Comparison of ENCODE assay signal across 24 cellular contexts in genomic region chr15:57339321-57339720, GRCh38. TPM values are rescaled to one million over a fixed set of nuclear protein-coding genes. Genes with fewer than 3 reads are reported as not detected.
A peak's percentile ranks its signal among the peaks of the same experiment; 100 is the strongest.
DNase-seq lines count a peak whose midpoint lies in the region; FAIRE-seq and TF ChIP-seq lines count a peak whose summit lies in the region.
"Had no signal": no experiment of that assay in that cellular context is flagged by ENCODE, and none has a peak within 500 bp of the region (broad histone marks: within the 10 kb centered on the region; RNA-seq: fewer than 3 reads in every experiment).

No MANE protein-coding gene starts in this region.

- H3K14ac ChIP-seq in mesenchymal stem cell (ENCODE audit: low read length in 2 of 2), result no peak overlapping the region

- no peaks in the 10 kb centered on the region for H3K36me3 ChIP-seq in WERI-Rb-1
- H3K36me3 ChIP-seq in endothelial cell of umbilical vein (ENCODE audit: control insufficient read depth in 2 of 2, extremely low read depth in 1 of 2, insufficient read depth in 2 of 2, low read length in 2 of 2), result no peaks in the 10 kb centered on the region
- no peaks in the 10 kb centered on the region for H3K36me3 ChIP-seq in mesenchymal stem cell (ENCODE audit: control insufficient read depth in 1 of 2, insufficient read depth in 2 of 2, low read depth in 1 of 2, low read length in 2 of 2)
- H3K36me3 ChIP-seq: BE2C, BLaER1 had no signal

- FAIRE-seq in endothelial cell of umbilical vein (lab: Jason Lieb, UNC), result no peak
- FAIRE-seq: A549, D721Med, G401.6, GM12878, GM12892, GM18507 had no signal

- H3K79me2 ChIP-seq in endothelial cell of umbilical vein (ENCODE audit: control insufficient read depth, insufficient read depth, low read length), result no peaks in the 10 kb centered on the region

- H2BK5ac ChIP-seq in mesenchymal stem cell (ENCODE audit: low read depth, low read length, poor library complexity, severe bottlenecking), result no peak overlapping the region

- H2AFZ ChIP-seq in endothelial cell of umbilical vein (ENCODE audit: low read depth, low read length) (no peak overlapping the region), mesenchymal stem cell (ENCODE audit: low read depth, low read length) (no peak overlapping the region)

- H3K27ac ChIP-seq in WERI-Rb-1 (no peak overlapping the region; the same call in 1 of the 2 replicates), endothelial cell of umbilical vein (ENCODE audit: insufficient read depth, low read depth, low read length) (peak overlapping the region; percentile 88), mesenchymal stem cell (ENCODE audit: low read length, poor library complexity, severe bottlenecking) (no peak overlapping the region)
- H3K27ac ChIP-seq: 22Rv1, A549, BLaER1, C4-2B had no signal

- H3K4ac ChIP-seq in mesenchymal stem cell (ENCODE audit: low read depth in 1 of 2, low read length in 2 of 2), result no peak overlapping the region

- no peak overlapping the region for H2BK12ac ChIP-seq in mesenchymal stem cell (ENCODE audit: low read length in 2 of 2)

- no peak overlapping the region for H3K9ac ChIP-seq in endothelial cell of umbilical vein (replicated peaks; ENCODE audit: extremely low read depth, insufficient read depth, low read length)
- no peak overlapping the region for H3K9ac ChIP-seq in mesenchymal stem cell (ENCODE audit: low read length)
- H3K9ac ChIP-seq: BLaER1 had no signal

- no peaks in the 10 kb centered on the region for H4K20me1 ChIP-seq in endothelial cell of umbilical vein (replicated peaks; ENCODE audit: control insufficient read depth, extremely low read depth, insufficient read depth, low read length)
- H4K20me1 ChIP-seq: BLaER1 had no signal

- H3K18ac ChIP-seq in mesenchymal stem cell (ENCODE audit: low read depth in 1 of 2, low read length in 2 of 2), result no peak overlapping the region

- TF ChIP-seq CTCF in WERI-Rb-1 (IDR thresholded peaks at IDR 0.05; ENCODE audit: low read depth, low read length) (no peak), endothelial cell of umbilical vein (IDR thresholded peaks at IDR 0.05; ENCODE audit: extremely low read depth in 1 of 2, insufficient read depth in 1 of 2, low read depth in 1 of 2, low read length in 2 of 2) (no peak)

- peak; percentile 5 for DNase-seq in DMS 273 (lab: John Stamatoyannopoulos, UW; ENCODE audit: unreplicated experiment)
- DNase-seq in DMS 273 treated with DMSO at 0.1 percent for 48 hours (lab: John Stamatoyannopoulos, UW), result no peak
- peak; percentile 60 for DNase-seq in WERI-Rb-1
- DNase-seq in endothelial cell of umbilical vein (ENCODE audit: low read depth, low spot score), result no peak
- no peak for DNase-seq in mesenchymal stem cell
- no peak for DNase-seq in ureter (ENCODE audit: low spot score)
- no peak for DNase-seq in C1 segment of cervical spinal cord (lab: John Stamatoyannopoulos, UW)
- no peak for DNase-seq in AG08396 (ENCODE audit: low spot score)
- DNase-seq: BE2C; Caco-2; Calu3; CD8-positive, alpha-beta T cell; DMS79 treated with DMSO at 0.1 percent for 48 hours; GF-D8 had no signal

- 96% methylated on average over 5 of the region's 5 CpGs for WGBS in mesenchymal stem cell

- H4K8ac ChIP-seq in mesenchymal stem cell (ENCODE audit: low read length), result no peak overlapping the region

- H2BK15ac ChIP-seq in mesenchymal stem cell (ENCODE audit: low read depth, poor library complexity, severe bottlenecking), result no peak overlapping the region

- BruUV-seq in endothelial cell of umbilical vein (replicated peaks; lab: Mats Ljungman, UMichigan), result no TSS peak

- H4K91ac ChIP-seq in mesenchymal stem cell (ENCODE audit: low read length), result no peak overlapping the region

- H3K79me1 ChIP-seq in mesenchymal stem cell (replicated peaks; ENCODE audit: low read length, poor library complexity, severe bottlenecking), result no peaks in the 10 kb centered on the region

- no peak overlapping the region for H2BK120ac ChIP-seq in mesenchymal stem cell (ENCODE audit: low read depth, low read length)

- POLR2A ChIA-PET in endothelial cell of umbilical vein (lab: Charles Lee), result interaction anchor here (0.6 kb wide), 1 partner anchor 482 kb away, joined by 3 read pairs; no protein-coding TSS in a partner anchor

- peaks cover 8% of the 10 kb centered on the region for H3K9me3 ChIP-seq in WERI-Rb-1 (ENCODE audit: severe bottlenecking)
- no peaks in the 10 kb centered on the region for H3K9me3 ChIP-seq in endothelial cell of umbilical vein (replicated peaks; ENCODE audit: control insufficient read depth, insufficient read depth, low read length)
- H3K9me3 ChIP-seq in mesenchymal stem cell (ENCODE audit: control insufficient read depth, low read length), result no peaks in the 10 kb centered on the region
- H3K9me3 ChIP-seq: A549, BE2C, BLaER1, Caco-2 had no signal

- H3K4me3 ChIP-seq in WERI-Rb-1 (ENCODE audit: low read depth, low read length), result no peak overlapping the region
- no peak overlapping the region for H3K4me3 ChIP-seq in endothelial cell of umbilical vein (replicated peaks in 1 of 3; ENCODE audit: insufficient read depth in 1 of 3, low read depth in 1 of 3, low read length in 3 of 3)
- no peak overlapping the region for H3K4me3 ChIP-seq in mesenchymal stem cell (ENCODE audit: insufficient read depth in 1 of 2, low read depth in 1 of 2, low read length in 2 of 2)
- H3K4me3 ChIP-seq: A549, BLaER1, GM12878 had no signal

- H2AK5ac ChIP-seq in mesenchymal stem cell (ENCODE audit: low read length, severe bottlenecking), result peak overlapping the region; percentile 45

- intact Hi-C loops in endothelial cell of umbilical vein (cut with micrococcal nuclease), result loop anchor here (5.0 to 10.0 kb wide), 2 partner anchors 422 to 525 kb away; partner anchors contain the start of gene TCF12

- no peaks in the 10 kb centered on the region for H3K9me1 ChIP-seq in endothelial cell of umbilical vein (replicated peaks; ENCODE audit: control insufficient read depth, extremely low read depth, insufficient read depth, low read length)

- no peak overlapping the region for H3K23ac ChIP-seq in mesenchymal stem cell (ENCODE audit: low read length in 2 of 2)

- CTCF ChIA-PET in endothelial cell of umbilical vein (lab: Charles Lee), result interaction anchor here (0.9 to 13.5 kb wide), 6 partner anchors 10 to 732 kb away, joined by 3 to 680 read pairs (median 16); no protein-coding TSS in a partner anchor

- H3K4me2 ChIP-seq in endothelial cell of umbilical vein (ENCODE audit: insufficient read depth, low read length) (no peak overlapping the region), mesenchymal stem cell (ENCODE audit: low read length, poor library complexity, severe bottlenecking) (no peak overlapping the region)
- H3K4me2 ChIP-seq: A549, BLaER1 had no signal

- H3K4me1 ChIP-seq in endothelial cell of umbilical vein (ENCODE audit: control insufficient read depth, extremely low read depth, insufficient read depth, low read length) (peaks cover 53% of the 10 kb centered on the region), mesenchymal stem cell (ENCODE audit: control insufficient read depth, insufficient read depth, low read depth, low read length) (peaks cover 20% of the 10 kb centered on the region)
- H3K4me1 ChIP-seq: BE2C had no signal

- no peaks in the 10 kb centered on the region for H3K27me3 ChIP-seq in WERI-Rb-1 (ENCODE audit: insufficient read depth, low read depth, severe bottlenecking)
- no peaks in the 10 kb centered on the region for H3K27me3 ChIP-seq in endothelial cell of umbilical vein (ENCODE audit: control insufficient read depth in 2 of 2, insufficient read depth in 2 of 2, low read length in 2 of 2)
- peaks cover 0 to 4% of the 10 kb centered on the region in 2 experiments for H3K27me3 ChIP-seq in mesenchymal stem cell (ENCODE audit: control insufficient read depth in 1 of 2, insufficient read depth in 1 of 2, low read length in 2 of 2)
- H3K27me3 ChIP-seq: BE2C, BLaER1 had no signal

- dilution Hi-C loops in endothelial cell of umbilical vein (cut with MboI; ENCODE audit: extremely low pct_ligation_motif_present, low sequenced_read_pairs), result loop anchor here (25.0 kb wide), 1 partner anchor 198 kb away; no protein-coding TSS in a partner anchor

- TF ChIP-seq POLR2A in endothelial cell of umbilical vein (IDR thresholded peaks at IDR 0.05; ENCODE audit: low read depth, low read length), result no peak

TF ChIP-seq in endothelial cell of umbilical vein, 7 proteins besides CTCF, POLR2A, EP300 and RAD21:
- TF ChIP-seq EZH2 (IDR thresholded peaks at IDR 0.05; ENCODE audit: borderline replicate concordance, low read depth, low read length, severe bottlenecking) (no peak), MAX (IDR thresholded peaks at IDR 0.05; ENCODE audit: insufficient read depth, insufficient read length) (no peak), POLR2AphosphoS5 (IDR thresholded peaks at IDR 0.05; ENCODE audit: insufficient read depth, low read depth, low read length) (no peak), MYC (IDR thresholded peaks at IDR 0.05; ENCODE audit: low read depth, low read length) (no peak), JUN (IDR thresholded peaks at IDR 0.05; ENCODE audit: borderline replicate concordance, insufficient read depth, insufficient read length, low read depth) (no peak), FOS (IDR thresholded peaks at IDR 0.05; ENCODE audit: borderline replicate concordance, insufficient read depth, low read length) (no peak), GATA2 (IDR thresholded peaks at IDR 0.05; ENCODE audit: insufficient read depth, insufficient read length, low read depth, low read length) (no peak)

RNA-seq across cellular contexts. Expression of gene CGNL1, which starts 37.0 kb away (rescaled TPM):
- total RNA-seq in endothelial cell of umbilical vein (25.7 and 27.1 TPM in 2 replicates), ureter (12.6 TPM)
- polyA plus RNA-seq in endothelial cell of umbilical vein, result 5.9 and 6.9 TPM in 2 replicates
- polyA plus RNA-seq in endothelial cell of umbilical vein (2011; cell fraction: cytosol; rRNA removed), result 8.8 and 9.0 TPM in 2 replicates
- polyA plus RNA-seq in endothelial cell of umbilical vein (2011; cell fraction: nucleus; rRNA removed), result 20.6 and 21.6 TPM in 2 replicates
- polyA plus RNA-seq in endothelial cell of umbilical vein (2012), result 10.4 and 16.7 TPM in 2 replicates
- 20.0 and 23.6 TPM in 2 replicates for polyA minus RNA-seq in endothelial cell of umbilical vein
- not detected for polyA minus RNA-seq in endothelial cell of umbilical vein (2011; cell fraction: cytosol; rRNA and poly(A)+ RNA removed)
- 21.5 and 22.7 TPM in 2 replicates for polyA minus RNA-seq in endothelial cell of umbilical vein (2011; cell fraction: nucleus; rRNA and poly(A)+ RNA removed)
- polyA plus RNA-seq in mesenchymal stem cell (2013, experiment 1 of 2), result 0.23 TPM
- 0.22 TPM for polyA plus RNA-seq in mesenchymal stem cell (2013, experiment 2 of 2)
- total RNA-seq: CD4-positive, alpha-beta T cell; CD8-positive, alpha-beta T cell had no signal

Comparison
In these comparisons a context has a peak if more than half of its experiments do, and no peak if none do; other contexts are left out.
1. DNase-seq: peak in DMS 273 (single experiment) and WERI-Rb-1 (single experiment); none in DMS 273 treated with DMSO at 0.1 percent for 48 hours (single experiment), endothelial cell of umbilical vein (single experiment), mesenchymal stem cell (single experiment), ureter (single experiment), C1 segment of cervical spinal cord (0 of 14) and AG08396 (single experiment).